ENCODE assay signal across 20 cellular contexts in the genomic region with DNA sequence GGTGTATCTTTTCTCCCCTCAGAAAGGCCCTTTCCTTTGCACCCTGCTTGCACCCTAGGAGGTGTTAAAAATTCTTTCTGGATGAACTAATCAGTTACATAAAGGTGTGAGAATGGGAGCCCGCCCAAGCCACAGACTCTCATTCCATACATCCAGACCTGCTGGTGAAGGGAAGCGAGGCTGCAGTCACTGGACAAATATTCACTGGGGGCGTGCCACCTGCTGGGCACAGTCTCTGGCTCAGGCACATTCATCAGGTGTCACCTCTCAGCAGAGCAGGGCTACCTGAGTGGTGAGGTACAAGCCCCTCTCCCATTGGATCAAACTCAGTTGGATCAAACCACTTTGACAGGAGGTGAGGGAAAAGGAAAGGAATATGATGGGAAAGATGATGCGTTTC. TPM values are rescaled to one million over a fixed set of nuclear protein-coding genes. Genes with fewer than 3 reads are reported as not detected.
DNase-seq lines count a peak whose midpoint lies in the region; ATAC-seq and TF ChIP-seq lines count a peak whose summit lies in the region.
"Had no signal": no experiment of that assay in that cellular context is flagged by ENCODE, and none has a peak within 500 bp of the region (broad histone marks: within the 10 kb centered on the region; RNA-seq: fewer than 3 reads in every experiment).

No MANE protein-coding gene starts in this region.

- H3K27me3 ChIP-seq in RWPE2 (ENCODE audit: insufficient read depth, poor library complexity, severe bottlenecking) (peaks cover 8% of the 10 kb centered on the region), upper lobe of right lung (no peaks in the 10 kb centered on the region)
- H3K27me3 ChIP-seq: BLaER1 treated with 17β-estradiol and CSF1 and Interleukin-3, amounts not matched to agents 10 nM and 100 nM had no signal

- TF ChIP-seq CTCF in RWPE2 (IDR thresholded peaks at IDR 0.05; ENCODE audit: poor library complexity, severe bottlenecking) (no peak), upper lobe of right lung (IDR thresholded peaks at IDR 0.05) (no peak)

- no peaks in the 10 kb centered on the region for H3K4me1 Mint-ChIP-seq in activated T-helper 17 cell treated with anti-CD3 and anti-CD28 coated beads, Interleukin-2, amount 50 U/mL, for 72 hours
- H3K4me1 Mint-ChIP-seq: B cell, IgD-negative memory B cell had no signal

- H3K36me3 Mint-ChIP-seq in activated T-helper 17 cell treated with anti-CD3 and anti-CD28 coated beads, Interleukin-2, amount 50 U/mL, for 72 hours (ENCODE audit: low read depth) = no peaks in the 10 kb centered on the region
- H3K36me3 Mint-ChIP-seq: CD8-positive, alpha-beta T cell; IgD-negative memory B cell had no signal

- peaks cover 13% of the 10 kb centered on the region for H3K27me3 Mint-ChIP-seq in activated T-helper 17 cell treated with anti-CD3 and anti-CD28 coated beads, Interleukin-2, amount 50 U/mL, for 72 hours

- H3K4me3 ChIP-seq in RWPE2 (ENCODE audit: severe bottlenecking) (no peak overlapping the region), upper lobe of right lung (no peak overlapping the region)
- H3K4me3 ChIP-seq: BLaER1 treated with 17β-estradiol and CSF1 and Interleukin-3, amounts not matched to agents 10 nM and 100 nM; GM23248 had no signal

- intact Hi-C loops in upper lobe of right lung (cut with DNase I) = no loop called here

- H3K36me3 ChIP-seq in RWPE2 (ENCODE audit: low read depth) (no peaks in the 10 kb centered on the region), upper lobe of right lung (no peaks in the 10 kb centered on the region)
- H3K36me3 ChIP-seq: BLaER1 treated with 17β-estradiol and CSF1 and Interleukin-3, amounts not matched to agents 10 nM and 100 nM had no signal

- H3K9me3 ChIP-seq in RWPE2 (ENCODE audit: severe bottlenecking) = no peaks in the 10 kb centered on the region
- H3K9me3 ChIP-seq in upper lobe of right lung = no peaks in the 10 kb centered on the region

- H3K27ac ChIP-seq in RWPE2 (ENCODE audit: poor library complexity, severe bottlenecking) = no peak overlapping the region
- H3K27ac ChIP-seq in upper lobe of right lung = no peak overlapping the region
- H3K27ac ChIP-seq: BLaER1 treated with 17β-estradiol and CSF1 and Interleukin-3, amounts not matched to agents 10 nM and 100 nM; GM23248 had no signal

- DNase-seq in Daoy (ENCODE audit: low read depth) (peak; percentile 29), RWPE2 (ENCODE audit: low spot score) (no peak), glomerular visceral epithelial cell (ENCODE audit: extremely low spot score) (peak; percentile 53), upper lobe of right lung (peak; percentile 6)
- no peak for DNase-seq in effector CD8-positive, alpha-beta T cell (lab: John Stamatoyannopoulos, UW)
- no peak for DNase-seq in activated naive CD4-positive, alpha-beta T cell treated with Interleukin-2 at 50 U/mL for 16 hours
- DNase-seq: CD8-positive, alpha-beta T cell; COR-L47; DMS 273 treated with DMSO at 0.1 percent for 48 hours; DMS53; DND-41; GM23248; HCEC 1CT; HFFc6 had no signal

- H3K4me1 ChIP-seq in RWPE2 (ENCODE audit: insufficient read depth, poor library complexity, severe bottlenecking) (no peaks in the 10 kb centered on the region), upper lobe of right lung (no peaks in the 10 kb centered on the region)
- H3K4me1 ChIP-seq: BLaER1 treated with 17β-estradiol and CSF1 and Interleukin-3, amounts not matched to agents 10 nM and 100 nM had no signal

- ATAC-seq in RWPE2 (ENCODE audit: low read depth) (peak; percentile 34; the same call in 1 of the 3 replicates), upper lobe of right lung (no peak)
- ATAC-seq in activated T-helper 17 cell treated with anti-CD3 and anti-CD28 coated beads, Interleukin-2, amount 50 U/mL, for 72 hours (replicated peaks) = no peak
- ATAC-seq: CD8-positive, alpha-beta T cell; HepG2 had no signal

- no peak overlapping the region for H3K4me3 Mint-ChIP-seq in activated T-helper 17 cell treated with anti-CD3 and anti-CD28 coated beads, Interleukin-2, amount 50 U/mL, for 72 hours
- H3K4me3 Mint-ChIP-seq: B cell; CD8-positive, alpha-beta T cell; HFFc6; IgD-negative memory B cell had no signal

- H3K9me3 Mint-ChIP-seq in activated T-helper 17 cell treated with anti-CD3 and anti-CD28 coated beads, Interleukin-2, amount 50 U/mL, for 72 hours = no peaks in the 10 kb centered on the region
- H3K9me3 Mint-ChIP-seq: CD8-positive, alpha-beta T cell; IgD-negative memory B cell had no signal

- H3K27ac Mint-ChIP-seq in activated T-helper 17 cell treated with anti-CD3 and anti-CD28 coated beads, Interleukin-2, amount 50 U/mL, for 72 hours = no peak overlapping the region
- H3K27ac Mint-ChIP-seq: B cell; CD8-positive, alpha-beta T cell; HFFc6; IgD-negative memory B cell had no signal

RNA-seq across cellular contexts. Expression of gene NTRK3, which starts 52.0 kb away (rescaled TPM):
- 0.39 and 0.80 TPM in 2 replicates for total RNA-seq in Daoy (2014; rRNA removed; shearing (Covaris generic))
- total RNA-seq in upper lobe of right lung = 2.8 TPM
- under 1 TPM in 1 of 2 donors, not detected in 1; 0.53 TPM for total RNA-seq in activated T-helper 17 cell treated with anti-CD3 and anti-CD28 coated beads, Interleukin-2, amount 50 U/mL, for 72 hours
- total RNA-seq: A172; B cell; CD8-positive, alpha-beta T cell; GM23248; HepG2 had no signal

Comparison
In these comparisons a context has a peak if more than half of its experiments do, and no peak if none do; other contexts are left out.
1. DNase-seq: peak in Daoy (single experiment), glomerular visceral epithelial cell (single experiment) and upper lobe of right lung (single experiment); none in RWPE2 (single experiment), effector CD8-positive, alpha-beta T cell (single experiment) and activated naive CD4-positive, alpha-beta T cell treated with Interleukin-2 at 50 U/mL for 16 hours (single experiment).